ENCODE assay signal across 1 cellular context in the genomic region with DNA sequence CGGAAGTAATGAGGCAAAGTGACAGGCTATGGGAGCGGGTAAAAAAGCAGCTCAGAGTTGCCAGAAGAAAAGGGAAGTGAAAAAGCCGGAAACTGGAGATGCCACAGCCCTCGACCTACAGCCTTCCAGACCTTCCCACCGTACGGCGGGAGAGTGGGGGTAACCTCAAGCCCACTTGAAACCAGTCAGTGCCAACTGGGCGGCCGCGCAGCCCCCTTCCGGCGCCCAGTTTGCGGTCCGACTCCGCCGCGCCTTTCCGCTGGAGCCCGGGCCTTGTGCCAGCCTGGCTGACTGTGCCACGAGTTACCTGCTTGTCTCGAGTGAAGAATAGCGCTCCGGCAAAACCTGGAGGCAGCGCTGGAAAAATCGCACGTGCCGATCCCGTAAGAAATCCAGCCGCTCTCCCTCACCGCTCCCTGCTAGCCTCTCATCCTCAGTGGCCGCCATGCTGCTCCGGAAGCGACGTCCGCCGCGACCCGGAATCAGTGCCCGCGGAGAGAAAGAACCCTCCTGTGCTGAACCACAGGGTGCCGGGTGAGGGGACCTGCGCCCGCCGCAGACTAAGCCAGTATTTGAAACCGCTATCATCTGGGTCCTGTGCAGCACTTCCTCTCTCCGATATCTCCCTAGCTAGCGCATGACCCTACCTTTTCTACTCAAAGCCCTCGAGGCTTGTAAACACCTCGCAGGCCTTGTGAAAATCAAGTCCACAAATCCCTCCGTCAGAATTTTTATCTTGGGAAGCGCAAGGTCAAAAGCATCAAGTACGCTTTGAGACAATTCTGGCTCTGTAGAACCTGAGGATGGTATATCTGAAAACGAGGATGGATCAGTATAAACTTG.
TF ChIP-seq lines count a peak whose summit lies in the region.

A gene (minus strand): TSS at position 473 of the 843 bp plus-strand sequence. CDS start 26 bp downstream, at position 447.

TF ChIP-seq in HepG2, 621 proteins besides CTCF, POLR2A, EP300 and RAD21 (continued from another document and continues in another):
- TF ChIP-seq, protein P1, sequence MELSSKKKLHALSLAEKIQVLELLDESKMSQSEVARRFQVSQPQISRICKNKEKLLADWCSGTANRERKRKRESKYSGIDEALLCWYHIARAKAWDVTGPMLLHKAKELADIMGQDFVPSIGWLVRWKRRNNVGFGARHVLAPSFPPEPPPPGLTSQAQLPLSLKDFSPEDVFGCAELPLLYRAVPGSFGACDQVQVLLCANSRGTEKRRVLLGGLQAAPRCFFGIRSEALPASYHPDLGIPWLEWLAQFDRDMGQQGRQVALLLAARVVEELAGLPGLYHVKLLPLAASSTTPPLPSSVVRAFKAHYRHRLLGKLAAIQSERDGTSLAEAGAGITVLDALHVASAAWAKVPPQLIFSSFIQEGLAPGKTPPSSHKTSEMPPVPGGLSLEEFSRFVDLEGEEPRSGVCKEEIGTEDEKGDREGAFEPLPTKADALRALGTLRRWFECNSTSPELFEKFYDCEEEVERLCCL (CRISPR knock-in tag; IDR thresholded peaks at IDR 0.05; ENCODE audit: borderline replicate concordance) = no peak
- TF ChIP-seq HOXA7 (CRISPR knock-in tag; IDR thresholded peaks at IDR 0.05) (no peak), SOX6 (IDR thresholded peaks at IDR 0.05) (no peak), SOX6 (CRISPR knock-in tag; IDR thresholded peaks at IDR 0.05) (peak; percentile 49; the same call in 1 of the 2 replicates), ZNF619 (CRISPR knock-in tag; IDR thresholded peaks at IDR 0.05) (no peak), YY1 (IDR thresholded peaks at IDR 0.05; ENCODE audit: insufficient read depth, insufficient replicate concordance, low read depth, low read length) (peak; percentile 95), TAF15 (IDR thresholded peaks at IDR 0.05; ENCODE audit: low read depth, low read length, poor library complexity, severe bottlenecking) (no peak), ZNF552 (CRISPR knock-in tag; IDR thresholded peaks at IDR 0.05; ENCODE audit: borderline replicate concordance) (peak; percentile 91), BHLHE40 (IDR thresholded peaks at IDR 0.05; ENCODE audit: low read length) (peak; percentile 55; the same call in 1 of the 2 replicates), ZNF329 (CRISPR knock-in tag; IDR thresholded peaks at IDR 0.05; ENCODE audit: low read depth) (0 out of 2 replicates have a peak, but pooled peaks have one; percentile 46), ZNF790 (CRISPR knock-in tag; IDR thresholded peaks at IDR 0.05; ENCODE audit: borderline replicate concordance) (peak; percentile 60; the same call in 1 of the 2 replicates), ZBTB7A (CRISPR knock-in tag; IDR thresholded peaks at IDR 0.05) (0 out of 2 replicates have a peak, but pooled peaks have one; percentile 63), SETDB1 (CRISPR knock-in tag; IDR thresholded peaks at IDR 0.05; ENCODE audit: borderline replicate concordance) (no peak), ATM (IDR thresholded peaks at IDR 0.05; ENCODE audit: borderline replicate concordance) (no peak), CENPX (CRISPR knock-in tag; IDR thresholded peaks at IDR 0.05) (no peak), NPAS2 (CRISPR knock-in tag; IDR thresholded peaks at IDR 0.05; ENCODE audit: borderline replicate concordance) (no peak), TGIF2 (CRISPR knock-in tag; IDR thresholded peaks at IDR 0.05) (no peak), ZSCAN22 (CRISPR knock-in tag; IDR thresholded peaks at IDR 0.05) (no peak), FOXP1 (IDR thresholded peaks at IDR 0.05) (no peak), FOXP1 (CRISPR knock-in tag; IDR thresholded peaks at IDR 0.05) (no peak), EZH2 (conservative IDR thresholded peaks at IDR 0.05; ENCODE audit: low read depth, low read length) (no peak), BORCS8-MEF2B (CRISPR knock-in tag; IDR thresholded peaks at IDR 0.05) (peak; percentile 55), TEAD3 (CRISPR knock-in tag; optimal IDR thresholded peaks at IDR 0.05; ENCODE audit: borderline replicate concordance) (no peak), ELF3 (CRISPR knock-in tag; IDR thresholded peaks at IDR 0.05) (peak; percentile 59), TSC22D2 (CRISPR knock-in tag; IDR thresholded peaks at IDR 0.05; ENCODE audit: borderline replicate concordance) (peak; percentile 72; the same call in 1 of the 2 replicates), ZFP36L2 (CRISPR knock-in tag; IDR thresholded peaks at IDR 0.05) (no peak), ZNF282 (IDR thresholded peaks at IDR 0.05; ENCODE audit: partially characterized antibody) (no peak), NCOA5 (CRISPR knock-in tag; IDR thresholded peaks at IDR 0.05) (no peak), ZNF777 (CRISPR knock-in tag; IDR thresholded peaks at IDR 0.05) (no peak; the same call in 1 of the 2 replicates), ZNF335 (CRISPR knock-in tag; IDR thresholded peaks at IDR 0.05) (peak; percentile 61), ZNF674 (CRISPR knock-in tag; IDR thresholded peaks at IDR 0.05; ENCODE audit: low read depth) (no peak), NR2F2 (IDR thresholded peaks at IDR 0.05; ENCODE audit: borderline replicate concordance, low read depth) (no peak), ZFAT (CRISPR knock-in tag; conservative IDR thresholded peaks at IDR 0.05) (0 out of 2 replicates have a peak, but pooled peaks have one; percentile 30), SRY (CRISPR knock-in tag; IDR thresholded peaks at IDR 0.05) (peak; percentile 48; the same call in 1 of the 2 replicates), PRPF4 (IDR thresholded peaks at IDR 0.05; ENCODE audit: low read depth, low read length, poor library complexity, severe bottlenecking) (peak; percentile 83), ZNF468 (CRISPR knock-in tag; IDR thresholded peaks at IDR 0.05) (no peak), NR3C1 (CRISPR knock-in tag; IDR thresholded peaks at IDR 0.05) (no peak), GZF1 (CRISPR knock-in tag; IDR thresholded peaks at IDR 0.05) (no peak), GABPA (IDR thresholded peaks at IDR 0.05; ENCODE audit: low read depth, low read length) (peak; percentile 93), GABPA (CRISPR knock-in tag; IDR thresholded peaks at IDR 0.05; ENCODE audit: low read depth) (peak; percentile 98), FOXK1 (CRISPR knock-in tag; IDR thresholded peaks at IDR 0.05; ENCODE audit: borderline replicate concordance, low read depth) (peak; percentile 64; the same call in 1 of the 2 replicates), ZKSCAN5 (CRISPR knock-in tag; IDR thresholded peaks at IDR 0.05) (no peak), ZFP82 (CRISPR knock-in tag; IDR thresholded peaks at IDR 0.05; ENCODE audit: borderline replicate concordance) (no peak), CHCHD3 (CRISPR knock-in tag; IDR thresholded peaks at IDR 0.05) (no peak), HDAC1 (CRISPR knock-in tag; IDR thresholded peaks at IDR 0.05) (peak; percentile 52), MTF1 (CRISPR knock-in tag; IDR thresholded peaks at IDR 0.05) (no peak), ZNF20 (CRISPR knock-in tag; IDR thresholded peaks at IDR 0.05) (0 out of 2 replicates have a peak, but pooled peaks have one; percentile 66)
- TF ChIP-seq, protein P2, sequence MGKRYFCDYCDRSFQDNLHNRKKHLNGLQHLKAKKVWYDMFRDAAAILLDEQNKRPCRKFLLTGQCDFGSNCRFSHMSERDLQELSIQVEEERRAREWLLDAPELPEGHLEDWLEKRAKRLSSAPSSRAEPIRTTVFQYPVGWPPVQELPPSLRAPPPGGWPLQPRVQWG (CRISPR knock-in tag; IDR thresholded peaks at IDR 0.05; ENCODE audit: borderline replicate concordance, low read depth) = no peak
- TF ChIP-seq, protein P3, sequence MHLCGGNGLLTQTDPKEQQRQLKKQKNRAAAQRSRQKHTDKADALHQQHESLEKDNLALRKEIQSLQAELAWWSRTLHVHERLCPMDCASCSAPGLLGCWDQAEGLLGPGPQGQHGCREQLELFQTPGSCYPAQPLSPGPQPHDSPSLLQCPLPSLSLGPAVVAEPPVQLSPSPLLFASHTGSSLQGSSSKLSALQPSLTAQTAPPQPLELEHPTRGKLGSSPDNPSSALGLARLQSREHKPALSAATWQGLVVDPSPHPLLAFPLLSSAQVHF (CRISPR knock-in tag; IDR thresholded peaks at IDR 0.05) = no peak
- TF ChIP-seq, protein P4, sequence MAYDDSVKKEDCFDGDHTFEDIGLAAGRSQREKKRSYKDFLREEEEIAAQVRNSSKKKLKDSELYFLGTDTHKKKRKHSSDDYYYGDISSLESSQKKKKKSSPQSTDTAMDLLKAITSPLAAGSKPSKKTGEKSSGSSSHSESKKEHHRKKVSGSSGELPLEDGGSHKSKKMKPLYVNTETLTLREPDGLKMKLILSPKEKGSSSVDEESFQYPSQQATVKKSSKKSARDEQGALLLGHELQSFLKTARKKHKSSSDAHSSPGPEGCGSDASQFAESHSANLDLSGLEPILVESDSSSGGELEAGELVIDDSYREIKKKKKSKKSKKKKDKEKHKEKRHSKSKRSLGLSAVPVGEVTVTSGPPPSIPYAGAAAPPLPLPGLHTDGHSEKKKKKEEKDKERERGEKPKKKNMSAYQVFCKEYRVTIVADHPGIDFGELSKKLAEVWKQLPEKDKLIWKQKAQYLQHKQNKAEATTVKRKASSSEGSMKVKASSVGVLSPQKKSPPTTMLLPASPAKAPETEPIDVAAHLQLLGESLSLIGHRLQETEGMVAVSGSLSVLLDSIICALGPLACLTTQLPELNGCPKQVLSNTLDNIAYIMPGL (CRISPR knock-in tag; IDR thresholded peaks at IDR 0.05; ENCODE audit: borderline replicate concordance in 1 of 2, low read depth in 1 of 2) = peak; percentile 76 to 88; a peak in 3 of 4 replicates
- TF ChIP-seq, protein P5, sequence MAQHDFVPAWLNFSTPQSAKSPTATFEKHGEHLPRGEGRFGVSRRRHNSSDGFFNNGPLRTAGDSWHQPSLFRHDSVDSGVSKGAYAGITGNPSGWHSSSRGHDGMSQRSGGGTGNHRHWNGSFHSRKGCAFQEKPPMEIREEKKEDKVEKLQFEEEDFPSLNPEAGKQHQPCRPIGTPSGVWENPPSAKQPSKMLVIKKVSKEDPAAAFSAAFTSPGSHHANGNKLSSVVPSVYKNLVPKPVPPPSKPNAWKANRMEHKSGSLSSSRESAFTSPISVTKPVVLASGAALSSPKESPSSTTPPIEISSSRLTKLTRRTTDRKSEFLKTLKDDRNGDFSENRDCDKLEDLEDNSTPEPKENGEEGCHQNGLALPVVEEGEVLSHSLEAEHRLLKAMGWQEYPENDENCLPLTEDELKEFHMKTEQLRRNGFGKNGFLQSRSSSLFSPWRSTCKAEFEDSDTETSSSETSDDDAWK (CRISPR knock-in tag; IDR thresholded peaks at IDR 0.05) = no peak
- TF ChIP-seq, protein P6, sequence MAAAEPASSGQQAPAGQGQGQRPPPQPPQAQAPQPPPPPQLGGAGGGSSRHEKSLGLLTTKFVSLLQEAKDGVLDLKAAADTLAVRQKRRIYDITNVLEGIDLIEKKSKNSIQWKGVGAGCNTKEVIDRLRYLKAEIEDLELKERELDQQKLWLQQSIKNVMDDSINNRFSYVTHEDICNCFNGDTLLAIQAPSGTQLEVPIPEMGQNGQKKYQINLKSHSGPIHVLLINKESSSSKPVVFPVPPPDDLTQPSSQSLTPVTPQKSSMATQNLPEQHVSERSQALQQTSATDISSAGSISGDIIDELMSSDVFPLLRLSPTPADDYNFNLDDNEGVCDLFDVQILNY (CRISPR knock-in tag; conservative IDR thresholded peaks at IDR 0.05) = 0 out of 2 replicates have a peak, but pooled peaks have one; percentile 36
- TF ChIP-seq, protein P7, sequence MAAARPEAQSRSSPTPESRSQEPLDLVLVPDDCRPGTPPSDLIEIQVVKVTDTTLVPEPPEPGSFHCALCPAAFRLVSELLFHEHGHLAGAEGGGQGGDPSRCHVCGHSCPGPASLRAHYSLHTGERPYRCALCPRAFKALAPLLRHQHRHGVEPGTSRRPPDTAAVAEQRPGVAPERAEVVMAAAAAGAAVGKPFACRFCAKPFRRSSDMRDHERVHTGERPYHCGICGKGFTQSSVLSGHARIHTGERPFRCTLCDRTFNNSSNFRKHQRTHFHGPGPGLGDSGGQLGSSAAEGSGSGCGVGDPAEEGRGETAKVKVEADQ (CRISPR knock-in tag; IDR thresholded peaks at IDR 0.05; ENCODE audit: borderline replicate concordance) = no peak
- TF ChIP-seq, protein P8, sequence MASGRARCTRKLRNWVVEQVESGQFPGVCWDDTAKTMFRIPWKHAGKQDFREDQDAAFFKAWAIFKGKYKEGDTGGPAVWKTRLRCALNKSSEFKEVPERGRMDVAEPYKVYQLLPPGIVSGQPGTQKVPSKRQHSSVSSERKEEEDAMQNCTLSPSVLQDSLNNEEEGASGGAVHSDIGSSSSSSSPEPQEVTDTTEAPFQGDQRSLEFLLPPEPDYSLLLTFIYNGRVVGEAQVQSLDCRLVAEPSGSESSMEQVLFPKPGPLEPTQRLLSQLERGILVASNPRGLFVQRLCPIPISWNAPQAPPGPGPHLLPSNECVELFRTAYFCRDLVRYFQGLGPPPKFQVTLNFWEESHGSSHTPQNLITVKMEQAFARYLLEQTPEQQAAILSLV (CRISPR knock-in tag; IDR thresholded peaks at IDR 0.05; ENCODE audit: borderline replicate concordance) = peak; percentile 75; the same call in 1 of the 2 replicates
- TF ChIP-seq, protein P9, sequence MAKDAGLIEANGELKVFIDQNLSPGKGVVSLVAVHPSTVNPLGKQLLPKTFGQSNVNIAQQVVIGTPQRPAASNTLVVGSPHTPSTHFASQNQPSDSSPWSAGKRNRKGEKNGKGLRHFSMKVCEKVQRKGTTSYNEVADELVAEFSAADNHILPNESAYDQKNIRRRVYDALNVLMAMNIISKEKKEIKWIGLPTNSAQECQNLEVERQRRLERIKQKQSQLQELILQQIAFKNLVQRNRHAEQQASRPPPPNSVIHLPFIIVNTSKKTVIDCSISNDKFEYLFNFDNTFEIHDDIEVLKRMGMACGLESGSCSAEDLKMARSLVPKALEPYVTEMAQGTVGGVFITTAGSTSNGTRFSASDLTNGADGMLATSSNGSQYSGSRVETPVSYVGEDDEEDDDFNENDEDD (CRISPR knock-in tag; IDR thresholded peaks at IDR 0.05; ENCODE audit: borderline replicate concordance) = peak; percentile 61; the same call in 1 of the 2 replicates
- TF ChIP-seq, protein P10, sequence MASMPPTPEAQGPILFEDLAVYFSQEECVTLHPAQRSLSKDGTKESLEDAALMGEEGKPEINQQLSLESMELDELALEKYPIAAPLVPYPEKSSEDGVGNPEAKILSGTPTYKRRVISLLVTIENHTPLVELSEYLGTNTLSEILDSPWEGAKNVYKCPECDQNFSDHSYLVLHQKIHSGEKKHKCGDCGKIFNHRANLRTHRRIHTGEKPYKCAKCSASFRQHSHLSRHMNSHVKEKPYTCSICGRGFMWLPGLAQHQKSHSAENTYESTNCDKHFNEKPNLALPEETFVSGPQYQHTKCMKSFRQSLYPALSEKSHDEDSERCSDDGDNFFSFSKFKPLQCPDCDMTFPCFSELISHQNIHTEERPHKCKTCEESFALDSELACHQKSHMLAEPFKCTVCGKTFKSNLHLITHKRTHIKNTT (CRISPR knock-in tag; IDR thresholded peaks at IDR 0.05) = no peak
- TF ChIP-seq, protein P11, sequence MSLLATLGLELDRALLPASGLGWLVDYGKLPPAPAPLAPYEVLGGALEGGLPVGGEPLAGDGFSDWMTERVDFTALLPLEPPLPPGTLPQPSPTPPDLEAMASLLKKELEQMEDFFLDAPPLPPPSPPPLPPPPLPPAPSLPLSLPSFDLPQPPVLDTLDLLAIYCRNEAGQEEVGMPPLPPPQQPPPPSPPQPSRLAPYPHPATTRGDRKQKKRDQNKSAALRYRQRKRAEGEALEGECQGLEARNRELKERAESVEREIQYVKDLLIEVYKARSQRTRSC (CRISPR knock-in tag; IDR thresholded peaks at IDR 0.05; ENCODE audit: low read depth) = no peak
